Comparison of ENCODE assay signal across 8 cellular contexts in the genomic region with DNA sequence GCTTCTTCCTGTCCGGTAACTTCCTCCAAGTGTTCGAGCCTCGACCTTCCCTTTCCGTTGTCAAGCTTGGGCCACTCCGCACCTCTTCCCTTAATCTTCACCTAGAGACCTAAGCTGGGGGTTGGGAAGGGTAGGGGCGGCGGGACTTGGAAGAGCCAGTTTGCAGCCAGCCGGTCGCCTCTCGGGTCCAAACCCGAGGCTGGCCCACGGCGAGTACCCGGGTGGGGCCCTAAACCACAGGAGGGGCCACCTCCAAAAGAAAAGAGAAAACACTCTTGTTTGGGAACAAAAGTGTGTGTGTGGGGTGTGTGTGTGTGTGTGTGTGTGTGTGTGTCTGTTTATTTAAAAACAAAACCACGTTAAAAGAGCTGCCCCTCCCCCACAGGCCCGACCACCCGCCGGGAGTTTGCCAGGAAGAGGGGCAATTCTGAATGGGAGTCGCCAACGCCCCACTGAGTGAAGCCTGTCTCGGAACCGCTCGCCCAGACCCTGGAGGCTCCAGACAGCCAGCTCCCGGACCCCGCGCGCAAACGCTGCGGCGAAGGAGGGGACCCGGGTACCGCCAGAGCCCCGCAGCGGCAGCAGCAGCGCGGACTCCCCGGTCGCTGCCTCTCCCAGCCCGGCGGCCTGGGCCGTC. TPM values are rescaled to one million over a fixed set of nuclear protein-coding genes. Genes with fewer than 3 reads are reported as not detected.
DNase-seq lines count a peak whose midpoint lies in the region; ATAC-seq and TF ChIP-seq lines count a peak whose summit lies in the region.

No MANE protein-coding gene starts in this region.

- no peak for TF ChIP-seq CTCF in CD4-positive, alpha-beta T cell (IDR thresholded peaks at IDR 0.05)
- TF ChIP-seq CTCF in PC-3 (conservative IDR thresholded peaks at IDR 0.05; ENCODE audit: low read depth, low read length): no peak
- TF ChIP-seq CTCF in epithelial cell of proximal tubule (conservative IDR thresholded peaks at IDR 0.05; ENCODE audit: low read depth, low read length): no peak
- TF ChIP-seq CTCF in neutrophil (IDR thresholded peaks at IDR 0.05): no peak

- H3K27ac ChIP-seq in CD4-positive, alpha-beta T cell (ENCODE audit: low read depth, low read length): no peak overlapping the region
- no peak overlapping the region for H3K27ac ChIP-seq in PC-3 (ENCODE audit: low read length)
- peak overlapping the region; percentile 89 for H3K27ac ChIP-seq in neutrophil

- peak in 2 of 10 experiments; percentile 5 to 32 for DNase-seq in CD4-positive, alpha-beta T cell
- DNase-seq in PC-3 (no peak), epithelial cell of proximal tubule (ENCODE audit: low read depth) (no peak), NCI-H1105 (lab: John Stamatoyannopoulos, UW) (no peak), T-helper 9 cell (no peak), A172 (ENCODE audit: low spot score) (no peak)

- peaks cover 29% of the 10 kb centered on the region for H3K27me3 Mint-ChIP-seq in CD4-positive, alpha-beta T cell

- no peaks in the 10 kb centered on the region for H3K4me1 Mint-ChIP-seq in CD4-positive, alpha-beta T cell (ENCODE audit: low read depth)

- intact Hi-C loops in CD4-positive, alpha-beta T cell (cut with DNase I, micrococcal nuclease): loop anchor here in 1 of 2 experiments (5.0 to 10.0 kb wide), 2 partner anchors 516 to 1882 kb away; partner anchors contain the start of gene RDH14
- intact Hi-C loops in PC-3 (cut with micrococcal nuclease): loop anchor here (5.0 kb wide), 1 partner anchor 146 kb away; no protein-coding TSS in a partner anchor

- no peak overlapping the region for H3K27ac Mint-ChIP-seq in CD4-positive, alpha-beta T cell

- H3K79me2 ChIP-seq in PC-3 (ENCODE audit: low read length): peaks cover 29% of the 10 kb centered on the region

- peak overlapping the region; percentile 54 for H3K9ac ChIP-seq in PC-3 (ENCODE audit: low read length)

- H4K20me1 ChIP-seq in PC-3 (ENCODE audit: low read length): peaks cover 29% of the 10 kb centered on the region

- H3K4me2 ChIP-seq in PC-3 (ENCODE audit: low read length): peak overlapping the region; percentile 97

- H3K9me2 ChIP-seq in PC-3 (replicated peaks; ENCODE audit: low read length): no peaks in the 10 kb centered on the region

- peak overlapping the region; percentile 86 for H3K4me3 Mint-ChIP-seq in CD4-positive, alpha-beta T cell

- no peaks in the 10 kb centered on the region for H3K9me3 Mint-ChIP-seq in CD4-positive, alpha-beta T cell

- H3K9me3 ChIP-seq in CD4-positive, alpha-beta T cell (ENCODE audit: control insufficient read depth, low read length): no peaks in the 10 kb centered on the region
- H3K9me3 ChIP-seq in PC-3 (ENCODE audit: low read length) (no peaks in the 10 kb centered on the region), neutrophil (no peaks in the 10 kb centered on the region)

- H3K27me3 ChIP-seq in CD4-positive, alpha-beta T cell (ENCODE audit: control insufficient read depth, insufficient read depth, low read length): peaks cover 22% of the 10 kb centered on the region
- H3K27me3 ChIP-seq in PC-3 (ENCODE audit: low read length) (no peaks in the 10 kb centered on the region), neutrophil (peaks cover 3% of the 10 kb centered on the region)

- ATAC-seq in CD4-positive, alpha-beta T cell (ENCODE audit: poor library complexity): no peak
- ATAC-seq in PC-3 (no peak), GM18498 (IDR thresholded peaks at IDR 0.05; ENCODE audit: unreplicated experiment) (no peak)

- H3K4me1 ChIP-seq in PC-3 (ENCODE audit: insufficient read depth, low read length) (peaks cover 35% of the 10 kb centered on the region), neutrophil (ENCODE audit: control insufficient read depth in 1 of 2, insufficient read depth in 1 of 2, low read depth in 1 of 2, low read length in 1 of 2) (peaks cover 49 to 54% of the 10 kb centered on the region in 2 experiments)

- POLR2A ChIA-PET in CD4-positive, alpha-beta T cell (lab: Charles Lee): interaction anchor here (1.0 to 2.0 kb wide), 11 partner anchors 20 to 1886 kb away, joined by 3 to 30 read pairs (median 4); partner anchors contain the start of genes HS1BP3, LDAH, RDH14 and TTC32
- POLR2A ChIA-PET in PC-3 (lab: Charles Lee; ENCODE audit: unreplicated experiment): interaction anchor here (0.6 to 1.7 kb wide), 16 partner anchors 8 to 260 kb away, joined by 3 to 14 read pairs (median 4); partner anchors contain the start of gene HS1BP3

- H3K36me3 Mint-ChIP-seq in CD4-positive, alpha-beta T cell (ENCODE audit: low read depth): no peaks in the 10 kb centered on the region

- BruUV-seq in PC-3 (replicated peaks; lab: Mats Ljungman, UMichigan): TSS peak; percentile 88

- H2AFZ ChIP-seq in PC-3 (ENCODE audit: low read length): peak overlapping the region; percentile 72

- H3F3A ChIP-seq in PC-3 (ENCODE audit: low read length, unreplicated experiment): no peaks in the 10 kb centered on the region

- H3K36me3 ChIP-seq in PC-3 (ENCODE audit: low read depth, low read length) (no peaks in the 10 kb centered on the region), neutrophil (peaks cover 22% of the 10 kb centered on the region)

- H3K4me3 ChIP-seq in PC-3 (ENCODE audit: low read length) (peak overlapping the region; percentile 84), epithelial cell of proximal tubule (ENCODE audit: low read depth, low read length) (peak overlapping the region; percentile 95), neutrophil (ENCODE audit: low read depth in 1 of 2, low read length in 1 of 2) (peak overlapping the region; percentile 97 to 98)

- CTCF ChIA-PET in CD4-positive, alpha-beta T cell (lab: Charles Lee): interaction anchor here (0.6 to 3.2 kb wide), 5 partner anchors 189 to 517 kb away, joined by 3 to 16 read pairs (median 4); partner anchors contain the start of gene HS1BP3
- CTCF ChIA-PET in PC-3 (lab: Charles Lee): interaction anchor here (0.6 to 1.6 kb wide), 6 partner anchors 35 to 205 kb away, joined by 3 to 10 read pairs (median 4); partner anchors contain the start of gene HS1BP3

RNA-seq across cellular contexts. Expression of gene RHOB, which starts 0.5 kb away (rescaled TPM):
- total RNA-seq in CD4-positive, alpha-beta T cell: 10 to 100 TPM; 25.9 to 26.6 TPM
- total RNA-seq in PC-3 (2014; rRNA removed) (88.5 and 108 TPM in 2 replicates), epithelial cell of proximal tubule (160 and 161 TPM in 2 replicates)
- total RNA-seq in A172 (2014; rRNA removed; shearing (Covaris generic)): 105 and 175 TPM in 2 replicates
